10 cellular contexts compared by ENCODE assay signal in genomic region chr4:89752932-89753598, GRCh38.
DNase-seq lines count a peak whose midpoint lies in the region; TF ChIP-seq lines count a peak whose summit lies in the region.
"Had no signal": no experiment of that assay in that cellular context is flagged by ENCODE, and none has a peak within 500 bp of the region (broad histone marks: within the 10 kb centered on the region; RNA-seq: fewer than 3 reads in every experiment).

No MANE protein-coding gene starts in this region.

- no peak overlapping the region for H3K4ac ChIP-seq in neuronal stem cell (ENCODE audit: low read length)

- no peak overlapping the region for H3K18ac ChIP-seq in neuronal stem cell (ENCODE audit: low read length)

- no peak overlapping the region for H3K23ac ChIP-seq in neuronal stem cell (ENCODE audit: low read depth, low read length, poor library complexity)

- H2BK5ac ChIP-seq in neuronal stem cell (ENCODE audit: low read length), result no peak overlapping the region

- H3K27me3 ChIP-seq in neuronal stem cell (ENCODE audit: control insufficient read depth in 3 of 3, insufficient read depth in 3 of 3, low read depth in 1 of 3, low read length in 3 of 3), result no peaks in the 10 kb centered on the region

- DNase-seq in AG10803 (ENCODE audit: low read depth), result peak; percentile 87
- peak; percentile 64 for DNase-seq in NCI-H2227 treated with DMSO at 0.1 percent for 48 hours (lab: John Stamatoyannopoulos, UW)
- DNase-seq in dermis microvascular lymphatic vessel endothelial cell (ENCODE audit: low read depth in 2 of 2), result peak; percentile 87 to 95
- peak; percentile 16 for DNase-seq in nephron progenitor cell
- DNase-seq in KBM-7, result no peak
- no peak for DNase-seq in neuronal stem cell (ENCODE audit: low spot score)
- no peak for DNase-seq in DMS153 (lab: John Stamatoyannopoulos, UW)
- no peak for DNase-seq in DMS79 treated with DMSO at 0.1 percent for 48 hours (lab: John Stamatoyannopoulos, UW)
- DNase-seq: activated CD4-positive, CD25-positive, alpha-beta regulatory T cell; DND-41 had no signal

- H3K4me1 ChIP-seq in neuronal stem cell (ENCODE audit: control insufficient read depth in 2 of 2, insufficient read depth in 1 of 2, low read depth in 1 of 2, low read length in 2 of 2), result peaks cover 2 to 4% of the 10 kb centered on the region in 2 donors

- H4K8ac ChIP-seq in neuronal stem cell (ENCODE audit: low read depth, low read length), result no peak overlapping the region

- no peak overlapping the region for H2BK120ac ChIP-seq in neuronal stem cell (ENCODE audit: low read depth, low read length)

- no peak for TF ChIP-seq CTCF in AG10803 (conservative IDR thresholded peaks at IDR 0.05; ENCODE audit: low read length)
- TF ChIP-seq CTCF in nephron progenitor cell (IDR thresholded peaks at IDR 0.05), result no peak

- H3K4me3 ChIP-seq in AG10803 (ENCODE audit: low read length), result peak overlapping the region; percentile 3
- no peak overlapping the region for H3K4me3 ChIP-seq in neuronal stem cell (ENCODE audit: low read length in 2 of 2)

- WGBS in neuronal stem cell (ENCODE audit: extremely low coverage in 2 of 2, insufficient read length in 2 of 2, insufficient replicate concordance in 1 of 2), 2 donors, result no CpG with 5 or more reads among the region's 7 CpGs

- no peaks in the 10 kb centered on the region for H3K27me3 Mint-ChIP-seq in nephron progenitor cell (ENCODE audit: low read depth, poor library complexity)

- no peak overlapping the region for H3K27ac ChIP-seq in neuronal stem cell (replicated peaks; ENCODE audit: low read length)

- no peak overlapping the region for H2AFZ ChIP-seq in neuronal stem cell (ENCODE audit: low read length)

- H2AK5ac ChIP-seq in neuronal stem cell (ENCODE audit: low read depth, low read length), result no peak overlapping the region

- no peak overlapping the region for H3K14ac ChIP-seq in neuronal stem cell (ENCODE audit: low read length)

- H3K36me3 Mint-ChIP-seq in nephron progenitor cell (ENCODE audit: low read depth), result no peaks in the 10 kb centered on the region

- no peaks in the 10 kb centered on the region for H3K9me3 Mint-ChIP-seq in nephron progenitor cell

- H3K36me3 ChIP-seq in neuronal stem cell (replicated peaks in 1 of 2; ENCODE audit: control insufficient read depth in 2 of 2, insufficient read depth in 2 of 2, low read length in 2 of 2), result no peaks in the 10 kb centered on the region

- H2BK15ac ChIP-seq in neuronal stem cell (ENCODE audit: low read length), result no peak overlapping the region

- H3K9me3 ChIP-seq in neuronal stem cell (replicated peaks in 1 of 2; ENCODE audit: control insufficient read depth in 2 of 2, insufficient read depth in 1 of 2, low read depth in 1 of 2, low read length in 2 of 2), result no peaks in the 10 kb centered on the region

- H4K91ac ChIP-seq in neuronal stem cell (ENCODE audit: low read depth, low read length, poor library complexity), result no peak overlapping the region

- peak overlapping the region; percentile 49 for H3K4me3 Mint-ChIP-seq in nephron progenitor cell

- no peaks in the 10 kb centered on the region for H3K79me1 ChIP-seq in neuronal stem cell (ENCODE audit: low read depth, low read length)

- H2BK12ac ChIP-seq in neuronal stem cell (ENCODE audit: low read length), result no peak overlapping the region

- peaks cover 61% of the 10 kb centered on the region for H3K4me1 Mint-ChIP-seq in nephron progenitor cell

- H3K4me2 ChIP-seq in neuronal stem cell (ENCODE audit: insufficient read depth, low read length, poor library complexity, severe bottlenecking), result no peak overlapping the region

- peak overlapping the region; percentile 87 for H3K27ac Mint-ChIP-seq in nephron progenitor cell

- no peak overlapping the region for H3K9ac ChIP-seq in neuronal stem cell (ENCODE audit: low read depth, low read length, poor library complexity)

- in situ Hi-C loops in KBM-7 (cut with MboI; ENCODE audit: low pct_unique_long_range_greater_than_20kb, low sequenced_read_pairs), result no loop called here

Comparison
In these comparisons a context has a peak if more than half of its experiments do, and no peak if none do; other contexts are left out.
1. DNase-seq: peak in AG10803 (single experiment), NCI-H2227 treated with DMSO at 0.1 percent for 48 hours (single experiment), dermis microvascular lymphatic vessel endothelial cell (2 of 2) and nephron progenitor cell (single experiment); none in KBM-7 (single experiment), neuronal stem cell (single experiment), DMS153 (single experiment) and DMS79 treated with DMSO at 0.1 percent for 48 hours (single experiment).